Comparison of ENCODE assay signal across 8 cellular contexts in genomic region chr19:48110350-48110966, GRCh38.
A peak's percentile ranks its signal among the peaks of the same experiment; 100 is the strongest.
DNase-seq lines count a peak whose midpoint lies in the region; ATAC-seq lines count a peak whose summit lies in the region.

A gene with protein sequence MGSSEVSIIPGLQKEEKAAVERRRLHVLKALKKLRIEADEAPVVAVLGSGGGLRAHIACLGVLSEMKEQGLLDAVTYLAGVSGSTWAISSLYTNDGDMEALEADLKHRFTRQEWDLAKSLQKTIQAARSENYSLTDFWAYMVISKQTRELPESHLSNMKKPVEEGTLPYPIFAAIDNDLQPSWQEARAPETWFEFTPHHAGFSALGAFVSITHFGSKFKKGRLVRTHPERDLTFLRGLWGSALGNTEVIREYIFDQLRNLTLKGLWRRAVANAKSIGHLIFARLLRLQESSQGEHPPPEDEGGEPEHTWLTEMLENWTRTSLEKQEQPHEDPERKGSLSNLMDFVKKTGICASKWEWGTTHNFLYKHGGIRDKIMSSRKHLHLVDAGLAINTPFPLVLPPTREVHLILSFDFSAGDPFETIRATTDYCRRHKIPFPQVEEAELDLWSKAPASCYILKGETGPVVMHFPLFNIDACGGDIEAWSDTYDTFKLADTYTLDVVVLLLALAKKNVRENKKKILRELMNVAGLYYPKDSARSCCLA (minus strand): TSS chr19:48110817. CDS start chr19:48106529, 4,288 bp downstream.

- H3K36me3 Mint-ChIP-seq in central memory CD8-positive, alpha-beta T cell (ENCODE audit: insufficient read depth) = peaks cover 10% of the 10 kb centered on the region

- ATAC-seq in HG03045 (IDR thresholded peaks at IDR 0.05; ENCODE audit: unreplicated experiment) (peak; percentile 51), GM18873 (IDR thresholded peaks at IDR 0.05; ENCODE audit: low FRiP score, unreplicated experiment) (no peak)
- ATAC-seq in central memory CD8-positive, alpha-beta T cell (replicated peaks; ENCODE audit: extremely low read depth, poor library complexity, severe bottlenecking) = peak; percentile 73

- H3K9me3 ChIP-seq in ES-I3 (ENCODE audit: control insufficient read depth, insufficient read depth, low read length) = no peaks in the 10 kb centered on the region

- H3K27me3 Mint-ChIP-seq in central memory CD8-positive, alpha-beta T cell = peaks cover 7% of the 10 kb centered on the region

- no peaks in the 10 kb centered on the region for H3K4me1 ChIP-seq in ES-I3 (ENCODE audit: insufficient read depth, low read length)

- H3K4me3 Mint-ChIP-seq in central memory CD8-positive, alpha-beta T cell = peak within 1 kb of the TSS; percentile 70

- peak within 1 kb of the TSS; percentile 66 for H3K9ac ChIP-seq in ES-I3 (ENCODE audit: low read depth, low read length)

- H3K36me3 ChIP-seq in ES-I3 (ENCODE audit: insufficient read depth, low read length) = no peaks in the 10 kb centered on the region

- no peaks in the 10 kb centered on the region for H3K9me3 Mint-ChIP-seq in central memory CD8-positive, alpha-beta T cell

- DNase-seq in NCI-H2227 treated with DMSO at 0.1 percent for 48 hours (lab: John Stamatoyannopoulos, UW) (peak; percentile 78), iris pigment epithelial cell (ENCODE audit: low read depth) (peak; percentile 87), smooth muscle cell of the brain vasculature (ENCODE audit: low read depth, low spot score) (peak; percentile 61)
- peak; percentile 59 for DNase-seq in activated CD4-positive, CD25-positive, alpha-beta regulatory T cell treated with anti-CD3 and anti-CD28 coated beads, Interleukin-2, amount 50 U/mL, for 16 hours (ENCODE audit: low read depth, low spot score)
- DNase-seq in central memory CD8-positive, alpha-beta T cell (ENCODE audit: low spot score in 2 of 2) = peak; percentile 57 to 70

- H3K27ac Mint-ChIP-seq in central memory CD8-positive, alpha-beta T cell (ENCODE audit: low read depth) = peak within 1 kb of the TSS; percentile 76

- peaks cover 5% of the 10 kb centered on the region for H3K4me1 Mint-ChIP-seq in central memory CD8-positive, alpha-beta T cell
